Comparison of ENCODE assay signal across 25 cellular contexts in the genomic region with DNA sequence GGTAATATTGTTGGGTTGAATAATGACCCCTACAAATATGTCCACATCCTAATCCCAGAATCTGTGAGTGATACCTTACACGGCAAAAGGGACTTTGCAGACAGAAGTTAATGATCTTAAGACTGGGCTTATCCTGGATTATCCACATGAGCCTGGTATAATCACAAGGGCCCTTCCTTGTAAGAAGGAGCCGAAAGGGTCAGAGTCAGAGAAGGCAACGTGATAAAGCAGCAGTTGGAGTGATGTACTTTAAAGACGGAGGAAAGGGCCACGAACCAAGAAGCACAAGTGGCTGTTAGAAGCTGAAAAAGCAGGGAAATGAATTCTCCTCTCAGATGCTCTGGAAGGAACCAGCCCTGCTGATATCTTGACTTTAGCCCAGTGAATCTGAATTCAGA.
"Had no signal": no experiment of that assay in that cellular context is flagged by ENCODE, and none has a peak within 500 bp of the region (broad histone marks: within the 10 kb centered on the region; RNA-seq: fewer than 3 reads in every experiment).

No MANE protein-coding gene starts in this region.

- DNase-seq: activated B cell treated with CpG ODN at 0.5 μM for 24 hours; activated CD4-positive, alpha-beta T cell treated with anti-CD3 and anti-CD28 coated beads, Interleukin-2, amount 50 U/mL, for 1 hour; activated CD8-positive, alpha-beta memory T cell treated with anti-CD3 and anti-CD28 coated beads, Interleukin-2, amount 10 ng/mL, durations not matched to agents 7 days and 5 days; activated CD8-positive, alpha-beta T cell treated with anti-CD3 and anti-CD28 coated beads, Interleukin-2, amount 10 ng/mL, durations not matched to agents 7 days and 5 days; activated naive CD4-positive, alpha-beta T cell treated with Interleukin-2 at 50 U/mL for 16 hours; activated T-cell treated with anti-CD3 and anti-CD28 coated beads, Interleukin-2, amount 50 U/mL, for 48 hours; anterior cingulate cortex; body of pancreas; dermis blood vessel endothelial cell; effector CD4-positive, alpha-beta T cell; left lung; lower lobe of right lung; mucosa of descending colon; sigmoid colon; small intestine; stimulated activated CD4-positive, alpha-beta T cell treated with anti-CD3 and anti-CD28 coated beads, Interleukin-15, amount 100 ng/mL, for 24 hours; stimulated activated CD4-positive, alpha-beta T cell treated with anti-CD3 and anti-CD28 coated beads, Interleukin-2, amount 100 ng/mL, for 24 hours; stimulated activated naive B cell treated with anti-CD40 and anti-IgM and Interleukin-4, amounts not matched to agents 10 μg/mL and 1 μg/mL and 100 μg/mL, for 72 hours; stomach; thyroid gland; upper lobe of right lung had no signal

- H3K27ac ChIP-seq: body of pancreas, left lung, lower lobe of right lung, neutrophil, prostate gland, sigmoid colon, stomach, thyroid gland, upper lobe of right lung had no signal

- H3K9me3 ChIP-seq: body of pancreas, left lung, lower lobe of right lung, mucosa of descending colon, neutrophil, prostate gland, sigmoid colon, stomach, thyroid gland, upper lobe of right lung had no signal

- H3K27me3 Mint-ChIP-seq: activated B cell treated with CpG ODN at 0.5 μM for 24 hours; activated naive CD8-positive, alpha-beta T cell had no signal

- H3K36me3 Mint-ChIP-seq: activated CD8-positive, alpha-beta memory T cell treated with anti-CD3 and anti-CD28 coated beads, Interleukin-2, amount 10 ng/mL, durations not matched to agents 7 days and 5 days; activated naive CD8-positive, alpha-beta T cell; stimulated activated naive B cell treated with anti-CD40 and anti-IgM and Interleukin-4, amounts not matched to agents 10 μg/mL and 1 μg/mL and 100 μg/mL, for 72 hours had no signal

- H3K9me3 Mint-ChIP-seq: activated B cell treated with CpG ODN at 0.5 μM for 24 hours, nephron had no signal

- H3K36me3 ChIP-seq: left lung, lower lobe of right lung, neutrophil, prostate gland, sigmoid colon, stomach, thyroid gland, upper lobe of right lung had no signal

- ATAC-seq: activated CD8-positive, alpha-beta memory T cell treated with anti-CD3 and anti-CD28 coated beads, Interleukin-2, amount 10 ng/mL, durations not matched to agents 7 days and 5 days; activated CD8-positive, alpha-beta T cell treated with anti-CD3 and anti-CD28 coated beads, Interleukin-2, amount 10 ng/mL, durations not matched to agents 7 days and 5 days; body of pancreas; left lung; lower lobe of right lung; mucosa of descending colon; stimulated activated naive B cell treated with anti-CD40 and anti-IgM and Interleukin-4, amounts not matched to agents 10 μg/mL and 1 μg/mL and 100 μg/mL, for 72 hours; upper lobe of right lung had no signal

- H3K4me1 ChIP-seq: body of pancreas, left lung, lower lobe of right lung, prostate gland, sigmoid colon, stomach, thyroid gland, upper lobe of right lung had no signal

- H3K27ac Mint-ChIP-seq: activated B cell treated with CpG ODN at 0.5 μM for 24 hours; activated CD8-positive, alpha-beta memory T cell treated with anti-CD3 and anti-CD28 coated beads, Interleukin-2, amount 10 ng/mL, durations not matched to agents 7 days and 5 days; activated CD8-positive, alpha-beta T cell treated with anti-CD3 and anti-CD28 coated beads, Interleukin-2, amount 10 ng/mL, durations not matched to agents 7 days and 5 days; activated naive CD8-positive, alpha-beta T cell; nephron; stimulated activated naive B cell treated with anti-CD40 and anti-IgM and Interleukin-4, amounts not matched to agents 10 μg/mL and 1 μg/mL and 100 μg/mL, for 72 hours had no signal

- H3K4me3 ChIP-seq: body of pancreas, left lung, lower lobe of right lung, mucosa of descending colon, prostate gland, sigmoid colon, stomach, thyroid gland, upper lobe of right lung had no signal

- H3K4me3 Mint-ChIP-seq: activated B cell treated with CpG ODN at 0.5 μM for 24 hours; activated CD8-positive, alpha-beta memory T cell treated with anti-CD3 and anti-CD28 coated beads, Interleukin-2, amount 10 ng/mL, durations not matched to agents 7 days and 5 days; activated CD8-positive, alpha-beta T cell treated with anti-CD3 and anti-CD28 coated beads, Interleukin-2, amount 10 ng/mL, durations not matched to agents 7 days and 5 days; activated naive CD8-positive, alpha-beta T cell; nephron; stimulated activated naive B cell treated with anti-CD40 and anti-IgM and Interleukin-4, amounts not matched to agents 10 μg/mL and 1 μg/mL and 100 μg/mL, for 72 hours had no signal

- H3K27me3 ChIP-seq: body of pancreas, sigmoid colon, thyroid gland, upper lobe of right lung had no signal

- H3K4me1 Mint-ChIP-seq: activated B cell treated with CpG ODN at 0.5 μM for 24 hours; activated CD8-positive, alpha-beta memory T cell treated with anti-CD3 and anti-CD28 coated beads, Interleukin-2, amount 10 ng/mL, durations not matched to agents 7 days and 5 days; nephron; stimulated activated naive B cell treated with anti-CD40 and anti-IgM and Interleukin-4, amounts not matched to agents 10 μg/mL and 1 μg/mL and 100 μg/mL, for 72 hours had no signal
